In the genomic region with DNA sequence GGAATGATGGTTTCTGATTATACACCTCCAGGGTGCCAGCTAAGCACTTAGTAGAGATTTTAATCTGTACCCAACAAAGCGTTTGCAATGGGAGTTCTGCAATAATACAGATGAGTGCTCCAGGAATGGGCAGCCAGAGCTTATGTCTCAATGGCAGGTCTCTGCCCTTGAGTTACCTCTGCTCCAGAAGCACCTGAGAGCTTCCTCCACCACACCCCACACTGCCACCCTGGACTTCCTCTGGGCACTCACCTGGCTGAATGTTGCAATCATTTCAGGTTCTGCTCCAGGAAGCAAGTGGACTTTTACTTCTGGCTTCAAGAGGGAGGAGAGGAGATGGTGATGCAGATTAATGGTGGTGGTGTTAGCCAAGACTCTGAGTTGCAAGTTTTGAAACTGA, we compare ENCODE assay signal across 25 cellular contexts. TPM values are rescaled to one million over a fixed set of nuclear protein-coding genes. Genes with fewer than 3 reads are reported as not detected.
A peak's percentile ranks its signal among the peaks of the same experiment; 100 is the strongest.
DNase-seq lines count a peak whose midpoint lies in the region; ATAC-seq and TF ChIP-seq lines count a peak whose summit lies in the region.
"Had no signal": no experiment of that assay in that cellular context is flagged by ENCODE, and none has a peak within 500 bp of the region (broad histone marks: within the 10 kb centered on the region; RNA-seq: fewer than 3 reads in every experiment).

No MANE protein-coding gene starts in this region.

- H3K36me3 ChIP-seq in left lung: no peaks in the 10 kb centered on the region
- no peaks in the 10 kb centered on the region for H3K36me3 ChIP-seq in upper lobe of left lung
- H3K36me3 ChIP-seq: BE2C, esophagus muscularis mucosa, sigmoid colon had no signal

- no peaks in the 10 kb centered on the region for H3K27me3 ChIP-seq in left lung
- no peaks in the 10 kb centered on the region for H3K27me3 ChIP-seq in upper lobe of left lung
- H3K27me3 ChIP-seq: BE2C, esophagus muscularis mucosa, sigmoid colon had no signal

- no peak overlapping the region for H3K4me3 ChIP-seq in left lung
- no peak overlapping the region for H3K4me3 ChIP-seq in upper lobe of left lung
- H3K4me3 ChIP-seq: A549, esophagus muscularis mucosa, sigmoid colon had no signal

- no peak for TF ChIP-seq POLR2A in upper lobe of left lung (IDR thresholded peaks at IDR 0.05)

- in situ Hi-C loops in T47D (cut with HindIII; ENCODE audit: low pct_unique_long_range_greater_than_20kb, low sequenced_read_pairs): no loop called here

- intact Hi-C loops in left lung (cut with DNase I): no loop called here

- 43 to 50% methylated on average over 1 of the region's 1 CpG for WGBS in upper lobe of left lung, 2 donors

- ATAC-seq in left lung (peak; percentile 96), upper lobe of left lung (ENCODE audit: low FRiP score in 2 of 2) (peak; percentile 52 to 92), HG03045 (IDR thresholded peaks at IDR 0.05; ENCODE audit: unreplicated experiment) (no peak), HG02610 (IDR thresholded peaks at IDR 0.05; ENCODE audit: unreplicated experiment) (no peak)
- ATAC-seq: A549; activated naive CD8-positive, alpha-beta T cell treated with anti-CD3 and anti-CD28 coated beads, Interleukin-2, amount 50 U/mL, for 24 hours; natural killer cell treated with Interleukin-12 subunit alpha and Interleukin-12 subunit beta and Interleukin-15 and Interleukin-18, amount 100 ng/mL, for 72 hours; SK-N-SH treated with all-trans-retinoic acid at 6 μM for 48 hours; WTC11 had no signal

- TF ChIP-seq CTCF in left lung (IDR thresholded peaks at IDR 0.05) (no peak), upper lobe of left lung (IDR thresholded peaks at IDR 0.05) (no peak)

- H3K9me3 ChIP-seq in left lung (no peaks in the 10 kb centered on the region), upper lobe of left lung (no peaks in the 10 kb centered on the region)
- H3K9me3 ChIP-seq: A549, BE2C, esophagus muscularis mucosa, sigmoid colon had no signal

- H3K27ac ChIP-seq in left lung (no peak overlapping the region), upper lobe of left lung (no peak overlapping the region)
- H3K27ac ChIP-seq: A549, esophagus muscularis mucosa, sigmoid colon had no signal

- H3K4me1 ChIP-seq in left lung: peaks cover 0 to 7% of the 10 kb centered on the region in 2 donors
- H3K4me1 ChIP-seq in upper lobe of left lung: peaks cover 0 to 5% (median under 1%) of the 10 kb centered on the region in 4 donors
- H3K4me1 ChIP-seq: A549, BE2C, esophagus muscularis mucosa, sigmoid colon had no signal

- peak in 1 of 4 donors; percentile 31 for TF ChIP-seq EP300 in upper lobe of left lung (IDR thresholded peaks at IDR 0.05)

- peak; percentile 72 for DNase-seq in SIG-M5 treated with dmso at 0.1 percent for 504 hours (lab: John Stamatoyannopoulos, UW; ENCODE audit: unreplicated experiment)
- DNase-seq in SIG-M5 (lab: John Stamatoyannopoulos, UW): no peak
- peak; percentile 60 to 99 for DNase-seq in T47D (ENCODE audit: low read depth in 1 of 2, low spot score in 1 of 2)
- peak in 1 of 2 donors; percentile 73 for DNase-seq in left lung
- peak in 1 of 2 donors; percentile 89 for DNase-seq in upper lobe of left lung
- DNase-seq in NCI-H2107 (lab: John Stamatoyannopoulos, UW): no peak
- DNase-seq: activated CD4-positive, alpha-beta T cell treated with anti-CD3 and anti-CD28 coated beads, Interleukin-2, amount 50 U/mL, for 48 hours; activated effector memory CD4-positive, alpha-beta T cell treated with anti-CD3 and anti-CD28 coated beads, Interleukin-2, amount 50 U/mL, for 16 hours; activated naive CD8-positive, alpha-beta T cell treated with anti-CD3 and anti-CD28 coated beads, Interleukin-2, amount 50 U/mL, for 24 hours; BE2C; effector CD8-positive, alpha-beta T cell; GOT3; hypothalamus; KBM-7; NCI-H187 treated with DMSO at 0.1 percent for 48 hours; RPMI8226; sigmoid colon; stimulated activated CD8-positive, alpha-beta memory T cell treated with anti-CD3 and anti-CD28 coated beads, Interleukin-4, amount 100 ng/mL, for 48 hours had no signal

RNA-seq across cellular contexts. Expression of a gene that starts 6.1 kb away (rescaled TPM):
- total RNA-seq in left lung (10 to 100 TPM; 40.7 to 44.0 TPM), upper lobe of left lung (10 to 100 TPM; 28.0 to 72.3 (median 37.7) TPM)

Comparison
In these comparisons a context has a peak if more than half of its experiments do, and no peak if none do; other contexts are left out.
1. DNase-seq: peak in SIG-M5 treated with dmso at 0.1 percent for 504 hours (single experiment) and T47D (2 of 2); none in SIG-M5 (single experiment) and NCI-H2107 (single experiment).
2. ATAC-seq: peak in left lung (single experiment) and upper lobe of left lung (2 of 2); none in HG03045 (single experiment) and HG02610 (single experiment).